23 cellular contexts compared by ENCODE assay signal in the genomic region with DNA sequence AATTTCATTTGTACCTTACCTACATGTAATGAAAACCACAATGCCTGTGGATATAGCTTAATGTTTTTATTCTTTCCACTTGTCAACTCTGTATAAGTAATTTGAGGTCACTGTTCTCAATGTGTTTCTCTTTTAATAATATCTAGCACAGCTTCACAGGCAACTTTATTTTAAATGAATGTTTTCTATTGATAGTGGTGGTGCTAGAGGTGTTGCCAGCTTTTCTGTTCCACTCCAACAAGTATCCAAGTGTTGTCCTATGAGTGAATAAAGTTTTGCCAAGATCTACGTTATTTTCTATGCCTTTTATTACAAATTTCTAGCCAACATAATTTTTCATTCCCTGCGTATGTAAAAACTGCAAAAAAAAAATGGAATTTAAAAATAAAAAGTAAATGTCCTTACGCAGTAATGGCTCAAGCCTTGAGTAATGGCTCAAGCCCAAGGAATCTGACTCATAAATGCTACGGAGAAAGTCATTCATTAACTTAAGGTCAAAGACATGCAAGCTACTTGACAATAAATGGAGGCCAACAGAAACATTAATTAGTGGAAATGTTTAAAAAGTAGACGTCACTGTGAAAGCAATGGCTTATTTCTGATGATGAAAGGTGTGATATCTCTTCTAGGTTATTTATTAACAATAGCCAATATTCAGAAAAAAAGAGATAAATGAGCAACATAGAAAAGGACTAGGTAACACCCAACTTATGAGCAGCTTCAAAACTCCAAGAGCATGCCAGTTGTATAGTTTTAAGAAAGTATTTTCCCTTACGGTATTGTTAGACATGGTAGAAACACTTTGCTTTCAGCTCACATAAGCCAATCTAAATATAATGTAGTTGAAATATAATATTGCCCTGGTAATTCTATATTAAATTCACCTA.
DNase-seq lines count a peak whose midpoint lies in the region; ATAC-seq, FAIRE-seq and TF ChIP-seq lines count a peak whose summit lies in the region.
"Had no signal": no experiment of that assay in that cellular context is flagged by ENCODE, and none has a peak within 500 bp of the region (broad histone marks: within the 10 kb centered on the region; RNA-seq: fewer than 3 reads in every experiment).

No MANE protein-coding gene starts in this region.

- no peak for TF ChIP-seq POLR2A in body of pancreas (IDR thresholded peaks at IDR 0.05)

- H3K4me1 ChIP-seq in body of pancreas = peaks cover 5% of the 10 kb centered on the region
- H3K4me1 ChIP-seq in small intestine (ENCODE audit: control insufficient read depth in 2 of 2, insufficient read depth in 1 of 2, low read depth in 1 of 2, low read length in 1 of 2) = no peaks in the 10 kb centered on the region
- H3K4me1 ChIP-seq: sigmoid colon, thyroid gland had no signal

- intact Hi-C loops in body of pancreas (cut with DNase I) = no loop called here

- WGBS in body of pancreas, 2 donors = 13 to 18% methylated on average over 6 of the region's 6 CpGs
- 16 to 38% (median 29%) methylated on average over 6 of the region's 6 CpGs for WGBS in small intestine, 3 donors

- H3K4me3 ChIP-seq in body of pancreas (no peak overlapping the region), small intestine (ENCODE audit: low read depth in 1 of 2, low read length in 2 of 2) (no peak overlapping the region)
- H3K4me3 ChIP-seq: coronary artery, PC-9, sigmoid colon, thyroid gland had no signal

- H3K27ac ChIP-seq in body of pancreas (peak overlapping the region in 2 of 4 donors; percentile 7 to 41), small intestine (ENCODE audit: low read depth in 1 of 2, low read length in 1 of 2) (no peak overlapping the region)
- H3K27ac ChIP-seq: brain microvascular endothelial cell, coronary artery, PC-9, sigmoid colon, thyroid gland had no signal

- TF ChIP-seq CTCF in body of pancreas (IDR thresholded peaks at IDR 0.05) = no peak

- no peaks in the 10 kb centered on the region for H3K27me3 ChIP-seq in body of pancreas
- no peaks in the 10 kb centered on the region for H3K27me3 ChIP-seq in small intestine (ENCODE audit: control insufficient read depth in 2 of 2, insufficient read depth in 2 of 2, low read length in 2 of 2)
- H3K27me3 ChIP-seq: brain microvascular endothelial cell, sigmoid colon, thyroid gland had no signal

- ATAC-seq in body of pancreas = peak; percentile 98
- ATAC-seq in GM19324 (IDR thresholded peaks at IDR 0.05; ENCODE audit: low FRiP score, unreplicated experiment) = no peak
- no peak for ATAC-seq in GM18498 (IDR thresholded peaks at IDR 0.05; ENCODE audit: unreplicated experiment)
- ATAC-seq: stimulated activated naive B cell treated with anti-CD40 and anti-IgM and Interleukin-4, amounts not matched to agents 10 μg/mL and 1 μg/mL and 100 μg/mL, for 72 hours had no signal

- peak; percentile 5 for DNase-seq in LoVo (ENCODE audit: low spot score)
- peak in 3 of 4 donors; percentile 17 to 48 (median 35) for DNase-seq in body of pancreas
- DNase-seq in small intestine = peak; percentile 1
- no peak for DNase-seq in NCI-H1694 treated with DMSO at 0.1 percent for 48 hours (lab: John Stamatoyannopoulos, UW)
- DNase-seq: activated B cell treated with CpG ODN at 0.5 μM for 24 hours; activated CD4-positive, alpha-beta memory T cell treated with anti-CD3 and anti-CD28 coated beads, Interleukin-2, amount 10 ng/mL, durations not matched to agents 7 days and 5 days; activated naive CD4-positive, alpha-beta T cell treated with anti-CD3 and anti-CD28 coated beads, Interleukin-2, amount 50 U/mL, for 16 hours; activated T-cell treated with anti-CD3 and anti-CD28 coated beads, Interleukin-2, amount 50 U/mL, for 1 hour; brain microvascular endothelial cell; H7; NCI-H187; NCI-H2227 treated with DMSO at 0.1 percent for 48 hours; nucleus accumbens; PC-9; sigmoid colon; stimulated activated naive B cell treated with anti-CD40 and anti-IgM and Interleukin-4, amounts not matched to agents 10 μg/mL and 1 μg/mL and 100 μg/mL, for 72 hours; thyroid gland had no signal

- no peaks in the 10 kb centered on the region for H3K9me3 ChIP-seq in body of pancreas
- no peaks in the 10 kb centered on the region for H3K9me3 ChIP-seq in small intestine (ENCODE audit: control insufficient read depth, low read depth)
- H3K9me3 ChIP-seq: sigmoid colon, thyroid gland had no signal

- H3K36me3 ChIP-seq in body of pancreas (replicated peaks in 1 of 2; ENCODE audit: insufficient read depth in 1 of 2, low read depth in 2 of 2) (no peaks in the 10 kb centered on the region), small intestine (ENCODE audit: control insufficient read depth in 2 of 2, insufficient read depth in 2 of 2, low read length in 2 of 2) (no peaks in the 10 kb centered on the region)
- H3K36me3 ChIP-seq: brain microvascular endothelial cell, sigmoid colon, thyroid gland had no signal

- FAIRE-seq in islet of Langerhans (lab: Jason Lieb, UNC) = peak; percentile 80
- no peak for FAIRE-seq in small intestine (lab: Jason Lieb, UNC)
- FAIRE-seq: endometrium, frontal cortex had no signal
